ENCODE assay signal across 13 cellular contexts in the genomic region with DNA sequence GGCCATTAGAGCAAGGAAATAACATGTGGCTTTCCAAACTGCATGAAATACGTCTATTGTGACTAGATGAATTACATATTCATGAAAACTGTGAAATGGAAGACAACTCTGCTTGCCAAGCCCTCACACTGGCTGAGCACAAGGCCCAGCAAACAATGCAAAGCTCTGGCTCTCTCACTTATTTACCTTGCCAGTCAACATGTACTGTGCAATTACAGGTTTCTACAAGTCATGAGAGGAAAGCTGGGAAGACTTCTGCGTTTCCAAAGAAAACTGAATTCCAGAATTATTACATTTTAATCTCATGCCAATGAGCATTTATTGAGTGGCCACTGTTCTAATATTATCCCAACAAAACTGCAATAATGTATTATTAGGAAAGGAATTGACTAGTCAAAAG. TPM values are rescaled to one million over a fixed set of nuclear protein-coding genes. Genes with fewer than 3 reads are reported as not detected.
DNase-seq lines count a peak whose midpoint lies in the region; FAIRE-seq and TF ChIP-seq lines count a peak whose summit lies in the region.
"Had no signal": no experiment of that assay in that cellular context is flagged by ENCODE, and none has a peak within 500 bp of the region (broad histone marks: within the 10 kb centered on the region; RNA-seq: fewer than 3 reads in every experiment).

No MANE protein-coding gene starts in this region.

- no peaks in the 10 kb centered on the region for H4K20me1 ChIP-seq in mammary epithelial cell (ENCODE audit: insufficient read depth, low read length)
- no peaks in the 10 kb centered on the region for H4K20me1 ChIP-seq in H1 (replicated peaks in 1 of 2; ENCODE audit: control insufficient read depth in 1 of 2, insufficient read depth in 2 of 2, low read length in 2 of 2)
- H4K20me1 ChIP-seq: BLaER1 treated with 17β-estradiol and CSF1 and Interleukin-3, amounts not matched to agents 10 nM and 100 nM had no signal

- no peak for FAIRE-seq in H1 (lab: Jason Lieb, UNC)
- no peak for FAIRE-seq in D721Med (lab: Jason Lieb, UNC)

- H3K9ac ChIP-seq in mammary epithelial cell (ENCODE audit: insufficient read depth, low read length) (no peak overlapping the region), H1 (replicated peaks in 1 of 4; ENCODE audit: extremely low read depth in 1 of 4, low read depth in 3 of 4, low read length in 3 of 4) (no peak overlapping the region), mesenchymal stem cell (ENCODE audit: low read length) (no peak overlapping the region)
- H3K9ac ChIP-seq: BLaER1 treated with 17β-estradiol and CSF1 and Interleukin-3, amounts not matched to agents 10 nM and 100 nM; GM23248 had no signal

- H2BK5ac ChIP-seq in H1 (ENCODE audit: low read depth, low read length) (no peak overlapping the region), mesenchymal stem cell (ENCODE audit: low read depth, low read length, poor library complexity, severe bottlenecking) (no peak overlapping the region)

- H3K23me2 ChIP-seq in H1 (ENCODE audit: low read depth, low read length): no peaks in the 10 kb centered on the region; the same call in none of the 2 replicates

- TF ChIP-seq POLR2A in breast epithelium (IDR thresholded peaks at IDR 0.05): no peak
- TF ChIP-seq POLR2A in H1 (IDR thresholded peaks at IDR 0.05; ENCODE audit: control extremely low read depth in 1 of 2, low read depth in 2 of 2, low read length in 2 of 2): no peak

- no peak overlapping the region for H4K91ac ChIP-seq in H1 (replicated peaks; ENCODE audit: insufficient read length, low read length)
- H4K91ac ChIP-seq in mesenchymal stem cell (ENCODE audit: low read length): no peak overlapping the region

- dilution Hi-C loops in mammary epithelial cell (cut with HindIII; ENCODE audit: low sequenced_read_pairs): no loop called here

- H3K27me3 ChIP-seq in mammary epithelial cell (ENCODE audit: insufficient read depth, low read length): no peaks in the 10 kb centered on the region
- H3K27me3 ChIP-seq in breast epithelium: no peaks in the 10 kb centered on the region
- H3K27me3 ChIP-seq in H1 (replicated peaks in 1 of 4; ENCODE audit: control insufficient read depth in 3 of 4, extremely low read depth in 1 of 4, insufficient read depth in 3 of 4, low read length in 3 of 4): no peaks in the 10 kb centered on the region
- H3K27me3 ChIP-seq in mesenchymal stem cell (ENCODE audit: control insufficient read depth in 1 of 2, insufficient read depth in 1 of 2, low read length in 2 of 2): no peaks in the 10 kb centered on the region
- H3K27me3 ChIP-seq: BLaER1 treated with 17β-estradiol and CSF1 and Interleukin-3, amounts not matched to agents 10 nM and 100 nM had no signal

- H3K4me2 ChIP-seq in mammary epithelial cell (ENCODE audit: insufficient read depth, low read depth, low read length) (no peak overlapping the region), H1 (ENCODE audit: insufficient read depth in 1 of 2, low read depth in 2 of 2, low read length in 2 of 2) (no peak overlapping the region), mesenchymal stem cell (ENCODE audit: low read length, poor library complexity, severe bottlenecking) (no peak overlapping the region)
- H3K4me2 ChIP-seq: BLaER1 treated with 17β-estradiol and CSF1 and Interleukin-3, amounts not matched to agents 10 nM and 100 nM had no signal

- no peak overlapping the region for H2BK12ac ChIP-seq in H1 (ENCODE audit: low read depth, low read length)
- no peak overlapping the region for H2BK12ac ChIP-seq in mesenchymal stem cell (ENCODE audit: low read length in 2 of 2)

- H2AFZ ChIP-seq in mammary epithelial cell (ENCODE audit: low read depth, low read length): peak overlapping the region; percentile 60
- H2AFZ ChIP-seq in H1 (ENCODE audit: low read length): peak overlapping the region; percentile 19; the same call in 1 of the 2 replicates
- H2AFZ ChIP-seq in mesenchymal stem cell (ENCODE audit: low read depth, low read length): peak overlapping the region; percentile 29
- H2AFZ ChIP-seq: GM23248 had no signal

- POLR2A ChIA-PET in H1 (lab: Charles Lee; ENCODE audit: partially characterized antibody): no interaction called here

- no peak overlapping the region for H2BK15ac ChIP-seq in H1 (ENCODE audit: low read length)
- no peak overlapping the region for H2BK15ac ChIP-seq in mesenchymal stem cell (ENCODE audit: low read depth, poor library complexity, severe bottlenecking)

- H3K9me3 ChIP-seq in mammary epithelial cell (replicated peaks; ENCODE audit: insufficient read depth, low read length) (no peaks in the 10 kb centered on the region), breast epithelium (no peaks in the 10 kb centered on the region), H1 (ENCODE audit: insufficient read depth in 2 of 2, low read depth in 1 of 2, low read length in 1 of 2) (no peaks in the 10 kb centered on the region), mesenchymal stem cell (ENCODE audit: control insufficient read depth, low read length) (no peaks in the 10 kb centered on the region)
- H3K9me3 ChIP-seq: BLaER1 treated with 17β-estradiol and CSF1 and Interleukin-3, amounts not matched to agents 10 nM and 100 nM had no signal

- no peak overlapping the region for H3K14ac ChIP-seq in H1 (ENCODE audit: insufficient read length)
- H3K14ac ChIP-seq in mesenchymal stem cell (ENCODE audit: low read length in 2 of 2): no peak overlapping the region

- no peak for TF ChIP-seq EP300 in H1 (IDR thresholded peaks at IDR 0.05; ENCODE audit: borderline replicate concordance in 1 of 2, low read depth in 2 of 2, low read length in 2 of 2)

- no peak overlapping the region for H3K27ac ChIP-seq in mammary epithelial cell (ENCODE audit: insufficient read depth, low read depth, low read length)
- no peak overlapping the region for H3K27ac ChIP-seq in breast epithelium
- H3K27ac ChIP-seq in H1 (ENCODE audit: low read depth, low read length): no peak overlapping the region
- no peak overlapping the region for H3K27ac ChIP-seq in mesenchymal stem cell (ENCODE audit: low read length, poor library complexity, severe bottlenecking)
- H3K27ac ChIP-seq: BLaER1 treated with 17β-estradiol and CSF1 and Interleukin-3, amounts not matched to agents 10 nM and 100 nM; GM23248 had no signal

- no peak overlapping the region for H4K5ac ChIP-seq in H1 (ENCODE audit: insufficient read length, low read depth, low read length)

- no peak overlapping the region for H2BK20ac ChIP-seq in H1 (ENCODE audit: low read length)

- H3K18ac ChIP-seq in H1 (ENCODE audit: extremely low read depth, low read length): no peak overlapping the region
- H3K18ac ChIP-seq in mesenchymal stem cell (ENCODE audit: low read depth in 1 of 2, low read length in 2 of 2): no peak overlapping the region

- H3K79me1 ChIP-seq in H1 (ENCODE audit: low read depth, low read length): no peaks in the 10 kb centered on the region
- H3K79me1 ChIP-seq in mesenchymal stem cell (replicated peaks; ENCODE audit: low read length, poor library complexity, severe bottlenecking): no peaks in the 10 kb centered on the region

- DNase-seq in mammary epithelial cell: no peak
- DNase-seq in breast epithelium (ENCODE audit: low spot score in 2 of 2): no peak
- no peak for DNase-seq in H1 (ENCODE audit: low read depth in 1 of 2, low spot score in 2 of 2)
- DNase-seq in mesenchymal stem cell: no peak
- DNase-seq in D721Med (ENCODE audit: insufficient read length, low spot score): no peak
- no peak for DNase-seq in NCI-H524 (lab: John Stamatoyannopoulos, UW)
- no peak for DNase-seq in NCI-H2107 (lab: John Stamatoyannopoulos, UW)
- DNase-seq: 8988T; CD4-positive, CD25-positive, alpha-beta regulatory T cell; DMS 273 treated with DMSO at 0.1 percent for 48 hours; GM23248; H9 had no signal

- H4K8ac ChIP-seq in H1 (ENCODE audit: extremely low read depth, insufficient read depth, low read length) (no peak overlapping the region), mesenchymal stem cell (ENCODE audit: low read length) (no peak overlapping the region)

- TF ChIP-seq CTCF in mammary epithelial cell (conservative IDR thresholded peaks at IDR 0.05 in 1 of 2, IDR thresholded peaks at IDR 0.05 in 1 of 2; ENCODE audit: extremely low read depth in 1 of 2, insufficient read depth in 1 of 2, low read depth in 1 of 2, low read length in 2 of 2) (no peak), breast epithelium (IDR thresholded peaks at IDR 0.05) (no peak), H1 (IDR thresholded peaks at IDR 0.05; ENCODE audit: control extremely low read depth in 1 of 3, insufficient read depth in 1 of 3, low read depth in 1 of 3, low read length in 3 of 3) (no peak), D721Med (IDR thresholded peaks at IDR 0.05; ENCODE audit: insufficient read depth, missing control alignments) (no peak)

- H3K23ac ChIP-seq in H1 (ENCODE audit: insufficient read length): no peak overlapping the region
- no peak overlapping the region for H3K23ac ChIP-seq in mesenchymal stem cell (ENCODE audit: low read length in 2 of 2)

- BruUV-seq in mammary epithelial cell (replicated peaks; lab: Mats Ljungman, UMichigan): no TSS peak

- no peak for TF ChIP-seq RAD21 in H1 (IDR thresholded peaks at IDR 0.05 in 1 of 2, conservative IDR thresholded peaks at IDR 0.05 in 1 of 2; ENCODE audit: low read depth in 2 of 2, low read length in 2 of 2)

- H3K4me1 ChIP-seq in mammary epithelial cell (ENCODE audit: insufficient read depth, low read length) (peaks cover 21% of the 10 kb centered on the region), breast epithelium (no peaks in the 10 kb centered on the region), H1 (replicated peaks in 1 of 4; ENCODE audit: control insufficient read depth in 3 of 4, insufficient read depth in 4 of 4, low read length in 3 of 4) (peaks cover 0 to 2% (median 0%) of the 10 kb centered on the region in 4 experiments; a peak in 3 of 7 replicates), mesenchymal stem cell (ENCODE audit: control insufficient read depth, insufficient read depth, low read depth, low read length) (no peaks in the 10 kb centered on the region)

- intact Hi-C loops in mammary epithelial cell (cut with micrococcal nuclease) (loop anchor here (10.0 kb wide), 1 partner anchor 119 kb away; no protein-coding TSS in a partner anchor), breast epithelium (cut with DNase I; ENCODE audit: low total_unique reads) (no loop called here)

- CTCF ChIA-PET in mammary epithelial cell (lab: Charles Lee; ENCODE audit: low non-redundant PET): no interaction called here
- CTCF ChIA-PET in H1 (lab: Charles Lee; ENCODE audit: partially characterized antibody): interaction anchor here (0.7 kb wide), 1 partner anchor 38 kb away, joined by 3 read pairs; no protein-coding TSS in a partner anchor

- in situ Hi-C loops in mammary epithelial cell (cut with MboI; ENCODE audit: low sequenced_read_pairs in 2 of 2): no loop called here

- H2AK5ac ChIP-seq in H1 (ENCODE audit: low read depth, low read length) (no peak overlapping the region), mesenchymal stem cell (ENCODE audit: low read length, severe bottlenecking) (no peak overlapping the region)

- H3K36me3 ChIP-seq in mammary epithelial cell (ENCODE audit: insufficient read depth, low read length) (no peaks in the 10 kb centered on the region), breast epithelium (no peaks in the 10 kb centered on the region), H1 (ENCODE audit: control insufficient read depth in 2 of 4, insufficient read depth in 4 of 4, low read length in 3 of 4) (no peaks in the 10 kb centered on the region), mesenchymal stem cell (ENCODE audit: control insufficient read depth in 1 of 2, insufficient read depth in 2 of 2, low read depth in 1 of 2, low read length in 2 of 2) (no peaks in the 10 kb centered on the region)
- H3K36me3 ChIP-seq: BLaER1 treated with 17β-estradiol and CSF1 and Interleukin-3, amounts not matched to agents 10 nM and 100 nM had no signal

- H3K4me3 ChIP-seq in mammary epithelial cell (replicated peaks in 1 of 3; ENCODE audit: insufficient read depth in 1 of 3, low read depth in 2 of 3, low read length in 3 of 3): no peak overlapping the region
- H3K4me3 ChIP-seq in breast epithelium: no peak overlapping the region
- H3K4me3 ChIP-seq in H1 (ENCODE audit: extremely low read depth in 1 of 4, insufficient read depth in 2 of 4, low read depth in 3 of 4, low read length in 4 of 4): no peak overlapping the region
- no peak overlapping the region for H3K4me3 ChIP-seq in mesenchymal stem cell (ENCODE audit: insufficient read depth in 1 of 2, low read depth in 1 of 2, low read length in 2 of 2)
- H3K4me3 ChIP-seq: BLaER1 treated with 17β-estradiol and CSF1 and Interleukin-3, amounts not matched to agents 10 nM and 100 nM; GM23248 had no signal

- no peak overlapping the region for H3K56ac ChIP-seq in H1 (replicated peaks; ENCODE audit: insufficient read length, low read depth, low read length)

- WGBS in mammary epithelial cell (ENCODE audit: low coverage, missing lambda C conversion rate): 16% methylated on average over 2 of the region's 2 CpGs
- WGBS in H1 (ENCODE audit: extremely low coverage in 1 of 2, insufficient coverage in 1 of 2, insufficient read length in 1 of 2, insufficient replicate concordance in 2 of 2, low coverage in 1 of 2, low lambda C conversion rate in 2 of 2, missing lambda C conversion rate in 1 of 2), 2 experiments: 88% methylated on average over 2 of the region's 2 CpGs; no CpG with 5 or more reads in 1 of the 2 experiments
- WGBS in mesenchymal stem cell: 80% methylated on average over 2 of the region's 2 CpGs

- H3K79me2 ChIP-seq in mammary epithelial cell (ENCODE audit: insufficient read depth, low read length): no peaks in the 10 kb centered on the region
- no peaks in the 10 kb centered on the region for H3K79me2 ChIP-seq in H1 (ENCODE audit: control insufficient read depth in 1 of 2, insufficient read depth in 2 of 2, low read length in 2 of 2)

- no peak overlapping the region for H3K4ac ChIP-seq in H1 (replicated peaks; ENCODE audit: insufficient read length, low read depth, low read length)
- no peak overlapping the region for H3K4ac ChIP-seq in mesenchymal stem cell (ENCODE audit: low read depth in 1 of 2, low read length in 2 of 2)

- no peak overlapping the region for H2BK120ac ChIP-seq in H1 (replicated peaks; ENCODE audit: low read depth, low read length)
- no peak overlapping the region for H2BK120ac ChIP-seq in mesenchymal stem cell (ENCODE audit: low read depth, low read length)

RNA-seq across cellular contexts. Expression of gene C5orf63, which starts 12.1 kb away (rescaled TPM):
- total RNA-seq in mammary epithelial cell (1 to 10 TPM; 4.0 to 9.4 TPM), breast epithelium (1 to 10 TPM; 2.4 to 5.6 (median 4.0) TPM)
- polyA plus RNA-seq in mammary epithelial cell (4.4 TPM), H1 (2011; rRNA removed) (0.71 and 0.78 TPM in 2 replicates)
- 18.9 TPM for polyA minus RNA-seq in mammary epithelial cell
- total RNA-seq in H1 (2021; fragmentation: NEBNext Ultra II Directional; extraction: Animal tissue kit (Norgen Biotek cat#: 25700)): 0.67 TPM in 1 of 2 replicates, not detected in the other
- polyA plus RNA-seq in H1 (2011; cell fraction: cytosol; rRNA removed): 1.0 TPM
- polyA plus RNA-seq in H1 (2011; cell fraction: nucleus; rRNA removed): 1.1 TPM
- 1.1 to 2.7 TPM (median 1.4 TPM) in 4 replicates for polyA plus RNA-seq in H1 (2012, experiment 1 of 2)
- 0.55 TPM for polyA plus RNA-seq in H1 (2012, experiment 2 of 2)
- polyA plus RNA-seq in H1 (2013, experiment 1 of 2): 0.32 TPM
- polyA plus RNA-seq in H1 (2013, experiment 2 of 2): 0.11 TPM
- 0.69 and 1.4 TPM in 2 replicates for polyA minus RNA-seq in H1 (2011; rRNA and poly(A)+ RNA removed)
- 0.22 TPM for polyA minus RNA-seq in H1 (2011; cell fraction: cytosol; rRNA and poly(A)+ RNA removed)
- 4.5 TPM for polyA minus RNA-seq in H1 (2011; cell fraction: nucleus; rRNA and poly(A)+ RNA removed)
- polyA plus RNA-seq in mesenchymal stem cell (2013, experiment 1 of 2): not detected
- polyA plus RNA-seq in mesenchymal stem cell (2013, experiment 2 of 2): not detected

RNA-seq across cellular contexts. Expression of gene MARCHF3, which starts 55.0 kb away (rescaled TPM):
- total RNA-seq in mammary epithelial cell (1 to 10 TPM; 4.0 to 5.0 TPM), breast epithelium (10 to 100 TPM in 2 of 3 donors, 1 to 10 TPM in 1; 7.5 to 16.1 (median 11.6) TPM)
- polyA plus RNA-seq in mammary epithelial cell (6.2 TPM), H1 (2011; rRNA removed) (11.1 and 16.9 TPM in 2 replicates)
- polyA minus RNA-seq in mammary epithelial cell: 5.7 TPM
- 12.0 and 14.0 TPM in 2 replicates for total RNA-seq in H1 (2021; fragmentation: NEBNext Ultra II Directional; extraction: Animal tissue kit (Norgen Biotek cat#: 25700))
- polyA plus RNA-seq in H1 (2011; cell fraction: cytosol; rRNA removed): 10.9 TPM
- polyA plus RNA-seq in H1 (2011; cell fraction: nucleus; rRNA removed): 14.1 TPM
- polyA plus RNA-seq in H1 (2012, experiment 1 of 2): 11.8 to 13.5 TPM (median 12.9 TPM) in 4 replicates
- 9.3 TPM for polyA plus RNA-seq in H1 (2012, experiment 2 of 2)
- 5.7 TPM for polyA plus RNA-seq in H1 (2013, experiment 1 of 2)
- polyA plus RNA-seq in H1 (2013, experiment 2 of 2): 8.1 TPM
- 19.0 and 23.9 TPM in 2 replicates for polyA minus RNA-seq in H1 (2011; rRNA and poly(A)+ RNA removed)
- polyA minus RNA-seq in H1 (2011; cell fraction: cytosol; rRNA and poly(A)+ RNA removed): 10.1 TPM
- 32.0 TPM for polyA minus RNA-seq in H1 (2011; cell fraction: nucleus; rRNA and poly(A)+ RNA removed)
- 1.3 TPM for polyA plus RNA-seq in mesenchymal stem cell (2013, experiment 1 of 2)
- 1.5 TPM for polyA plus RNA-seq in mesenchymal stem cell (2013, experiment 2 of 2)
